9 cellular contexts compared by ENCODE assay signal in genomic region chr15:75069301-75069925, GRCh38. TPM values are rescaled to one million over a fixed set of nuclear protein-coding genes. Genes with fewer than 3 reads are reported as not detected.
DNase-seq lines count a peak whose midpoint lies in the region; ATAC-seq and TF ChIP-seq lines count a peak whose summit lies in the region.
"Had no signal": no experiment of that assay in that cellular context is flagged by ENCODE, and none has a peak within 500 bp of the region (broad histone marks: within the 10 kb centered on the region; RNA-seq: fewer than 3 reads in every experiment).

No MANE protein-coding gene starts in this region.

- intact Hi-C loops in right cardiac atrium (cut with DNase I) (no loop called here), cardiac septum (cut with DNase I) (no loop called here), Panc1 (cut with micrococcal nuclease; ENCODE audit: unreplicated experiment) (no loop called here), aorta (cut with DNase I) (no loop called here)

- 82% methylated on average over 8 of the region's 8 CpGs for WGBS in right cardiac atrium
- WGBS in aorta, 2 donors = 87 to 90% methylated on average over 8 of the region's 8 CpGs

- no TSS peak for BruUV-seq in Panc1 (replicated peaks; lab: Mats Ljungman, UMichigan)

- H3K27ac ChIP-seq in right cardiac atrium (ENCODE audit: low read length) (no peak overlapping the region), Panc1 (ENCODE audit: low read length) (no peak overlapping the region), aorta (ENCODE audit: low read depth in 1 of 2, low read length in 2 of 2) (no peak overlapping the region)

- no peak for TF ChIP-seq CTCF in Panc1 (IDR thresholded peaks at IDR 0.05)

- ATAC-seq in right cardiac atrium (peak; percentile 32 to 37), HG02943 (IDR thresholded peaks at IDR 0.05; ENCODE audit: low read depth, unreplicated experiment) (peak; percentile 66), Panc1 (0 out of 2 replicates have a peak, but pooled peaks have one; percentile 30), aorta (ENCODE audit: low FRiP score) (peak; percentile 39)

- H3K4me3 ChIP-seq in right cardiac atrium (ENCODE audit: low read length) (no peak overlapping the region), Panc1 (ENCODE audit: low read depth in 2 of 2, low read length in 2 of 2) (no peak overlapping the region), aorta (ENCODE audit: low read length in 2 of 2) (no peak overlapping the region)

- POLR2A ChIA-PET in Panc1 (lab: Charles Lee) = no interaction called here

- H3K9me3 ChIP-seq in right cardiac atrium (ENCODE audit: control insufficient read depth, low read length) = no peaks in the 10 kb centered on the region
- H3K9me3 ChIP-seq in Panc1 (ENCODE audit: control insufficient read depth, insufficient read depth, low read depth, low read length) = no peaks in the 10 kb centered on the region
- no peaks in the 10 kb centered on the region for H3K9me3 ChIP-seq in aorta (ENCODE audit: control insufficient read depth, low read length)
- H3K9me3 ChIP-seq: Caco-2 had no signal

- H3K27me3 ChIP-seq in right cardiac atrium (ENCODE audit: control insufficient read depth, insufficient read depth) = no peaks in the 10 kb centered on the region
- no peaks in the 10 kb centered on the region for H3K27me3 ChIP-seq in Panc1 (ENCODE audit: control insufficient read depth, insufficient read depth, low read length)
- H3K27me3 ChIP-seq in aorta (ENCODE audit: control insufficient read depth in 1 of 2, insufficient read depth in 2 of 2, low read length in 1 of 2) = no peaks in the 10 kb centered on the region

- H3K4me1 ChIP-seq in right cardiac atrium (ENCODE audit: control insufficient read depth, insufficient read depth, low read length) = peaks cover 7% of the 10 kb centered on the region
- H3K4me1 ChIP-seq in Panc1 (ENCODE audit: control insufficient read depth, insufficient read depth, low read length) = no peaks in the 10 kb centered on the region; the same call in 1 of the 2 replicates
- H3K4me1 ChIP-seq in aorta (ENCODE audit: control insufficient read depth in 1 of 2, insufficient read depth in 2 of 2, low read length in 2 of 2) = peaks cover 0 to 3% of the 10 kb centered on the region in 2 donors

- DNase-seq in right cardiac atrium (no peak), cardiac septum (ENCODE audit: low spot score) (no peak), Panc1 (ENCODE audit: low read depth, low spot score) (no peak), aorta (no peak), NCI-H1930 (lab: John Stamatoyannopoulos, UW) (no peak), putamen (ENCODE audit: low spot score) (no peak)
- DNase-seq in activated CD4-positive, alpha-beta T cell treated with anti-CD3 and anti-CD28 coated beads for 1 hour = no peak
- DNase-seq: Caco-2 had no signal

- CTCF ChIA-PET in Panc1 (lab: Charles Lee) = no interaction called here

- H3K36me3 ChIP-seq in Panc1 (ENCODE audit: control insufficient read depth, insufficient read depth, low read length) = no peaks in the 10 kb centered on the region
- no peaks in the 10 kb centered on the region for H3K36me3 ChIP-seq in aorta (ENCODE audit: control insufficient read depth in 1 of 2, insufficient read depth in 2 of 2, low read length in 1 of 2)

- in situ Hi-C loops in Panc1 (cut with HindIII; ENCODE audit: low pct_unique_long_range_greater_than_20kb, low sequenced_read_pairs) = no loop called here

RNA-seq across cellular contexts. Expression of gene PPCDC, which starts 46.0 kb away (rescaled TPM):
- total RNA-seq in right cardiac atrium = 1 to 10 TPM; 4.7 to 6.3 (median 5.2) TPM
- 12.6 TPM for polyA plus RNA-seq in right cardiac atrium
- 7.2 TPM for total RNA-seq in cardiac septum
- 26.1 TPM for total RNA-seq in Panc1 (2021; ENCODE audit: unreplicated experiment)
- 21.9 TPM for polyA plus RNA-seq in Panc1 (2012; ENCODE audit: insufficient read length)
- 10 to 100 TPM in 1 of 2 donors, 1 to 10 TPM in 1; 8.2 to 16.5 TPM for total RNA-seq in aorta
- polyA plus RNA-seq in aorta = 10 to 100 TPM; 13.8 to 22.6 TPM
